In the genomic region with DNA sequence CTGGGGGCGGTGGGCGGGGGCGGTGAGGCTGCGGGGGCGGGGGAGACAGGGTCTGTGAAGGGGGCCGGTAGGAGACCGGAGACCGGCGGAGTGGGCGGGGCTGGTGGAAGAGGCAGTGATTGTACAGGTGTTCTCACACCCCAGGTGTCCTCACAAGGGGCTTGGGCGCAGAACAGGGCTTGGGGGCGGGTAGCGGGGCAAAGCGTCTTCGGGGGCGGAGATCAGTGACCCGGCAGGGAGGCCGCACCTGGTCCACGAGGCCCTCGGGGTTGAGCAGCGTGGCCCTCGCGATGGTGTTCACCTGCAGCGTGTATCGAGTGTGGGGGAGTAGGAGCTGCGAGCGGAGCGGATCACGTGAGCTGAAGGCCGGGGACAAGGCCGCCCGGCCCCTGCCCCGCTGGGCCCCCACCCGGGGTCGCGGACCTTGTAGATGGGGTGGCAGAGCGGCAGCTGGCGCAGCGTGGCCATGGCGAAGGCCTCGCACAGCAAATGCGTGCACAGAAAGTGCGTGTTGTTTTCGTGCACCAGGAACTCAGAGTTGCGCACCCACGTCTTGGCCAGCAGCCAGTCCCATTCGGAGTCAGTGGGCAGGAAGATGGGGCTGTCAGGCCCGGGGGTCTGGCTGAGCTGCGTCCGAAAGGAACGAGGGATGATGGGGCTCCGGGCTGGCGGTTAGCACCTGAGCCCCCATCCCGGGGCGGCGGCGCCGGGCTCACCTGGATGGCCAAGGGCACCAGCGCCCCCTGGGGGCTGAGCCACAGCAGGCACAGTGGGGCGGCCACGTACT, we compare ENCODE assay signal across 2 cellular contexts.
A peak's percentile ranks its signal among the peaks of the same experiment; 100 is the strongest.
TF ChIP-seq lines count a peak whose summit lies in the region.

No MANE protein-coding gene starts in this region.

TF ChIP-seq in Ishikawa, 13 proteins besides CTCF, POLR2A, EP300 and RAD21:
- TF ChIP-seq ZBTB7A (IDR thresholded peaks at IDR 0.05; ENCODE audit: low read depth) = peak; percentile 79
- no peak for TF ChIP-seq CEBPB (IDR thresholded peaks at IDR 0.05)
- no peak for TF ChIP-seq FOXM1 (IDR thresholded peaks at IDR 0.05; ENCODE audit: borderline replicate concordance, low read depth)
- TF ChIP-seq, protein P1, sequence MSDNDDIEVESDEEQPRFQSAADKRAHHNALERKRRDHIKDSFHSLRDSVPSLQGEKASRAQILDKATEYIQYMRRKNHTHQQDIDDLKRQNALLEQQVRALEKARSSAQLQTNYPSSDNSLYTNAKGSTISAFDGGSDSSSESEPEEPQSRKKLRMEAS (IDR thresholded peaks at IDR 0.05) = peak; percentile 75
- TF ChIP-seq, protein P2, sequence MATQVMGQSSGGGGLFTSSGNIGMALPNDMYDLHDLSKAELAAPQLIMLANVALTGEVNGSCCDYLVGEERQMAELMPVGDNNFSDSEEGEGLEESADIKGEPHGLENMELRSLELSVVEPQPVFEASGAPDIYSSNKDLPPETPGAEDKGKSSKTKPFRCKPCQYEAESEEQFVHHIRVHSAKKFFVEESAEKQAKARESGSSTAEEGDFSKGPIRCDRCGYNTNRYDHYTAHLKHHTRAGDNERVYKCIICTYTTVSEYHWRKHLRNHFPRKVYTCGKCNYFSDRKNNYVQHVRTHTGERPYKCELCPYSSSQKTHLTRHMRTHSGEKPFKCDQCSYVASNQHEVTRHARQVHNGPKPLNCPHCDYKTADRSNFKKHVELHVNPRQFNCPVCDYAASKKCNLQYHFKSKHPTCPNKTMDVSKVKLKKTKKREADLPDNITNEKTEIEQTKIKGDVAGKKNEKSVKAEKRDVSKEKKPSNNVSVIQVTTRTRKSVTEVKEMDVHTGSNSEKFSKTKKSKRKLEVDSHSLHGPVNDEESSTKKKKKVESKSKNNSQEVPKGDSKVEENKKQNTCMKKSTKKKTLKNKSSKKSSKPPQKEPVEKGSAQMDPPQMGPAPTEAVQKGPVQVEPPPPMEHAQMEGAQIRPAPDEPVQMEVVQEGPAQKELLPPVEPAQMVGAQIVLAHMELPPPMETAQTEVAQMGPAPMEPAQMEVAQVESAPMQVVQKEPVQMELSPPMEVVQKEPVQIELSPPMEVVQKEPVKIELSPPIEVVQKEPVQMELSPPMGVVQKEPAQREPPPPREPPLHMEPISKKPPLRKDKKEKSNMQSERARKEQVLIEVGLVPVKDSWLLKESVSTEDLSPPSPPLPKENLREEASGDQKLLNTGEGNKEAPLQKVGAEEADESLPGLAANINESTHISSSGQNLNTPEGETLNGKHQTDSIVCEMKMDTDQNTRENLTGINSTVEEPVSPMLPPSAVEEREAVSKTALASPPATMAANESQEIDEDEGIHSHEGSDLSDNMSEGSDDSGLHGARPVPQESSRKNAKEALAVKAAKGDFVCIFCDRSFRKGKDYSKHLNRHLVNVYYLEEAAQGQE (IDR thresholded peaks at IDR 0.05; ENCODE audit: low read depth) = no peak
- TF ChIP-seq NFIC (IDR thresholded peaks at IDR 0.05) = peak; percentile 66
- TF ChIP-seq YY1 (IDR thresholded peaks at IDR 0.05; ENCODE audit: low read depth) = no peak
- TF ChIP-seq, protein P3, sequence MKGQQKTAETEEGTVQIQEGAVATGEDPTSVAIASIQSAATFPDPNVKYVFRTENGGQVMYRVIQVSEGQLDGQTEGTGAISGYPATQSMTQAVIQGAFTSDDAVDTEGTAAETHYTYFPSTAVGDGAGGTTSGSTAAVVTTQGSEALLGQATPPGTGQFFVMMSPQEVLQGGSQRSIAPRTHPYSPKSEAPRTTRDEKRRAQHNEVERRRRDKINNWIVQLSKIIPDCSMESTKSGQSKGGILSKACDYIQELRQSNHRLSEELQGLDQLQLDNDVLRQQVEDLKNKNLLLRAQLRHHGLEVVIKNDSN (IDR thresholded peaks at IDR 0.05) = peak; percentile 90
- no peak for TF ChIP-seq EGR1 (IDR thresholded peaks at IDR 0.05)
- TF ChIP-seq TCF12 (IDR thresholded peaks at IDR 0.05; ENCODE audit: low read depth) = 0 out of 2 replicates have a peak, but pooled peaks have one; percentile 44
- no peak for TF ChIP-seq CREB1 (IDR thresholded peaks at IDR 0.05; ENCODE audit: low read depth)
- no peak for TF ChIP-seq TAF1 (IDR thresholded peaks at IDR 0.05; ENCODE audit: low read depth)
- TF ChIP-seq TEAD4 (IDR thresholded peaks at IDR 0.05) = no peak

TF ChIP-seq in HepG2, 621 proteins besides CTCF, POLR2A, EP300 and RAD21 (continues in another document):
- TF ChIP-seq ZNF749 (CRISPR knock-in tag; IDR thresholded peaks at IDR 0.05; ENCODE audit: borderline replicate concordance) (no peak), TP53 (CRISPR knock-in tag; conservative IDR thresholded peaks at IDR 0.05) (no peak), SRY (CRISPR knock-in tag; IDR thresholded peaks at IDR 0.05) (no peak), HNF4G (IDR thresholded peaks at IDR 0.05; ENCODE audit: borderline replicate concordance, low read depth, low read length) (no peak), HNF4G (CRISPR knock-in tag; IDR thresholded peaks at IDR 0.05; ENCODE audit: borderline replicate concordance, low read depth) (no peak; the same call in 1 of the 2 replicates), STAG1 (CRISPR knock-in tag; IDR thresholded peaks at IDR 0.05) (peak; percentile 69), NR2F2 (IDR thresholded peaks at IDR 0.05; ENCODE audit: borderline replicate concordance, low read depth) (no peak), RFXAP (CRISPR knock-in tag; IDR thresholded peaks at IDR 0.05; ENCODE audit: borderline replicate concordance) (0 out of 2 replicates have a peak, but pooled peaks have one; percentile 24), GATA4 (IDR thresholded peaks at IDR 0.05; ENCODE audit: borderline replicate concordance, low read depth) (no peak), SP4 (CRISPR knock-in tag; IDR thresholded peaks at IDR 0.05) (no peak), CEBPG (CRISPR knock-in tag; IDR thresholded peaks at IDR 0.05) (no peak), ZBTB21 (CRISPR knock-in tag; IDR thresholded peaks at IDR 0.05) (no peak), ZSCAN25 (CRISPR knock-in tag; IDR thresholded peaks at IDR 0.05) (no peak), ETV6 (CRISPR knock-in tag; conservative IDR thresholded peaks at IDR 0.05) (no peak), TCF7L2 (IDR thresholded peaks at IDR 0.05; ENCODE audit: low read depth, low read length) (no peak), TOPORS (CRISPR knock-in tag; IDR thresholded peaks at IDR 0.05) (no peak), HHEX (CRISPR knock-in tag; IDR thresholded peaks at IDR 0.05) (no peak), HNRNPH1 (optimal IDR thresholded peaks at IDR 0.05; ENCODE audit: low read depth, low read length) (no peak), KMT2B (CRISPR knock-in tag; IDR thresholded peaks at IDR 0.05) (no peak), ZZZ3 (CRISPR knock-in tag; IDR thresholded peaks at IDR 0.05; ENCODE audit: borderline replicate concordance) (no peak), EZH2 (conservative IDR thresholded peaks at IDR 0.05; ENCODE audit: low read depth, low read length) (no peak), KLF15 (CRISPR knock-in tag; IDR thresholded peaks at IDR 0.05; ENCODE audit: borderline replicate concordance) (no peak), ZNF790 (CRISPR knock-in tag; IDR thresholded peaks at IDR 0.05; ENCODE audit: borderline replicate concordance) (no peak), STAT5B (CRISPR knock-in tag; IDR thresholded peaks at IDR 0.05) (no peak), GABPB1 (CRISPR knock-in tag; IDR thresholded peaks at IDR 0.05) (peak; percentile 49; the same call in 1 of the 2 replicates), ZNF709 (CRISPR knock-in tag; IDR thresholded peaks at IDR 0.05) (no peak), AGO1 (IDR thresholded peaks at IDR 0.05; ENCODE audit: low read depth, low read length, poor library complexity, severe bottlenecking) (peak; percentile 41), ZNF256 (CRISPR knock-in tag; conservative IDR thresholded peaks at IDR 0.05) (no peak), HDAC6 (IDR thresholded peaks at IDR 0.05; ENCODE audit: low read depth, low read length) (no peak), TEAD3 (CRISPR knock-in tag; optimal IDR thresholded peaks at IDR 0.05; ENCODE audit: borderline replicate concordance) (no peak), SMAD3 (CRISPR knock-in tag; IDR thresholded peaks at IDR 0.05) (no peak)
- TF ChIP-seq, protein P4, sequence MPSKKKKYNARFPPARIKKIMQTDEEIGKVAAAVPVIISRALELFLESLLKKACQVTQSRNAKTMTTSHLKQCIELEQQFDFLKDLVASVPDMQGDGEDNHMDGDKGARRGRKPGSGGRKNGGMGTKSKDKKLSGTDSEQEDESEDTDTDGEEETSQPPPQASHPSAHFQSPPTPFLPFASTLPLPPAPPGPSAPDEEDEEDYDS (CRISPR knock-in tag; IDR thresholded peaks at IDR 0.05) = no peak
- TF ChIP-seq, protein P5, sequence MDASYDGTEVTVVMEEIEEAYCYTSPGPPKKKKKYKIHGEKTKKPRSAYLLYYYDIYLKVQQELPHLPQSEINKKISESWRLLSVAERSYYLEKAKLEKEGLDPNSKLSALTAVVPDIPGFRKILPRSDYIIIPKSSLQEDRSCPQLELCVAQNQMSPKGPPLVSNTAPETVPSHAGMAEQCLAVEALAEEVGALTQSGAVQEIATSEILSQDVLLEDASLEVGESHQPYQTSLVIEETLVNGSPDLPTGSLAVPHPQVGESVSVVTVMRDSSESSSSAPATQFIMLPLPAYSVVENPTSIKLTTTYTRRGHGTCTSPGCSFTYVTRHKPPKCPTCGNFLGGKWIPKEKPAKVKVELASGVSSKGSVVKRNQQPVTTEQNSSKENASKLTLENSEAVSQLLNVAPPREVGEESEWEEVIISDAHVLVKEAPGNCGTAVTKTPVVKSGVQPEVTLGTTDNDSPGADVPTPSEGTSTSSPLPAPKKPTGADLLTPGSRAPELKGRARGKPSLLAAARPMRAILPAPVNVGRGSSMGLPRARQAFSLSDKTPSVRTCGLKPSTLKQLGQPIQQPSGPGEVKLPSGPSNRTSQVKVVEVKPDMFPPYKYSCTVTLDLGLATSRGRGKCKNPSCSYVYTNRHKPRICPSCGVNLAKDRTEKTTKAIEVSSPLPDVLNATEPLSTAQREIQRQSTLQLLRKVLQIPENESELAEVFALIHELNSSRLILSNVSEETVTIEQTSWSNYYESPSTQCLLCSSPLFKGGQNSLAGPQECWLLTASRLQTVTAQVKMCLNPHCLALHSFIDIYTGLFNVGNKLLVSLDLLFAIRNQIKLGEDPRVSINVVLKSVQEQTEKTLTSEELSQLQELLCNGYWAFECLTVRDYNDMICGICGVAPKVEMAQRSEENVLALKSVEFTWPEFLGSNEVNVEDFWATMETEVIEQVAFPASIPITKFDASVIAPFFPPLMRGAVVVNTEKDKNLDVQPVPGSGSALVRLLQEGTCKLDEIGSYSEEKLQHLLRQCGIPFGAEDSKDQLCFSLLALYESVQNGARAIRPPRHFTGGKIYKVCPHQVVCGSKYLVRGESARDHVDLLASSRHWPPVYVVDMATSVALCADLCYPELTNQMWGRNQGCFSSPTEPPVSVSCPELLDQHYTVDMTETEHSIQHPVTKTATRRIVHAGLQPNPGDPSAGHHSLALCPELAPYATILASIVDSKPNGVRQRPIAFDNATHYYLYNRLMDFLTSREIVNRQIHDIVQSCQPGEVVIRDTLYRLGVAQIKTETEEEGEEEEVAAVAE (CRISPR knock-in tag; IDR thresholded peaks at IDR 0.05; ENCODE audit: borderline replicate concordance) = no peak
- TF ChIP-seq, protein P6, sequence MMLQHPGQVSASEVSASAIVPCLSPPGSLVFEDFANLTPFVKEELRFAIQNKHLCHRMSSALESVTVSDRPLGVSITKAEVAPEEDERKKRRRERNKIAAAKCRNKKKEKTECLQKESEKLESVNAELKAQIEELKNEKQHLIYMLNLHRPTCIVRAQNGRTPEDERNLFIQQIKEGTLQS (CRISPR knock-in tag; IDR thresholded peaks at IDR 0.05) = no peak
- TF ChIP-seq, protein P7, sequence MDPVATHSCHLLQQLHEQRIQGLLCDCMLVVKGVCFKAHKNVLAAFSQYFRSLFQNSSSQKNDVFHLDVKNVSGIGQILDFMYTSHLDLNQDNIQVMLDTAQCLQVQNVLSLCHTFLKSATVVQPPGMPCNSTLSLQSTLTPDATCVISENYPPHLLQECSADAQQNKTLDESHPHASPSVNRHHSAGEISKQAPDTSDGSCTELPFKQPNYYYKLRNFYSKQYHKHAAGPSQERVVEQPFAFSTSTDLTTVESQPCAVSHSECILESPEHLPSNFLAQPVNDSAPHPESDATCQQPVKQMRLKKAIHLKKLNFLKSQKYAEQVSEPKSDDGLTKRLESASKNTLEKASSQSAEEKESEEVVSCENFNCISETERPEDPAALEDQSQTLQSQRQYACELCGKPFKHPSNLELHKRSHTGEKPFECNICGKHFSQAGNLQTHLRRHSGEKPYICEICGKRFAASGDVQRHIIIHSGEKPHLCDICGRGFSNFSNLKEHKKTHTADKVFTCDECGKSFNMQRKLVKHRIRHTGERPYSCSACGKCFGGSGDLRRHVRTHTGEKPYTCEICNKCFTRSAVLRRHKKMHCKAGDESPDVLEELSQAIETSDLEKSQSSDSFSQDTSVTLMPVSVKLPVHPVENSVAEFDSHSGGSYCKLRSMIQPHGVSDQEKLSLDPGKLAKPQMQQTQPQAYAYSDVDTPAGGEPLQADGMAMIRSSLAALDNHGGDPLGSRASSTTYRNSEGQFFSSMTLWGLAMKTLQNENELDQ (CRISPR knock-in tag; IDR thresholded peaks at IDR 0.05; ENCODE audit: borderline replicate concordance) = no peak
- TF ChIP-seq, protein P8, sequence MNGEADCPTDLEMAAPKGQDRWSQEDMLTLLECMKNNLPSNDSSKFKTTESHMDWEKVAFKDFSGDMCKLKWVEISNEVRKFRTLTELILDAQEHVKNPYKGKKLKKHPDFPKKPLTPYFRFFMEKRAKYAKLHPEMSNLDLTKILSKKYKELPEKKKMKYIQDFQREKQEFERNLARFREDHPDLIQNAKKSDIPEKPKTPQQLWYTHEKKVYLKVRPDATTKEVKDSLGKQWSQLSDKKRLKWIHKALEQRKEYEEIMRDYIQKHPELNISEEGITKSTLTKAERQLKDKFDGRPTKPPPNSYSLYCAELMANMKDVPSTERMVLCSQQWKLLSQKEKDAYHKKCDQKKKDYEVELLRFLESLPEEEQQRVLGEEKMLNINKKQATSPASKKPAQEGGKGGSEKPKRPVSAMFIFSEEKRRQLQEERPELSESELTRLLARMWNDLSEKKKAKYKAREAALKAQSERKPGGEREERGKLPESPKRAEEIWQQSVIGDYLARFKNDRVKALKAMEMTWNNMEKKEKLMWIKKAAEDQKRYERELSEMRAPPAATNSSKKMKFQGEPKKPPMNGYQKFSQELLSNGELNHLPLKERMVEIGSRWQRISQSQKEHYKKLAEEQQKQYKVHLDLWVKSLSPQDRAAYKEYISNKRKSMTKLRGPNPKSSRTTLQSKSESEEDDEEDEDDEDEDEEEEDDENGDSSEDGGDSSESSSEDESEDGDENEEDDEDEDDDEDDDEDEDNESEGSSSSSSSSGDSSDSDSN (CRISPR knock-in tag; IDR thresholded peaks at IDR 0.05) = peak; percentile 29; the same call in 1 of the 2 replicates
- TF ChIP-seq, protein P1 (IDR thresholded peaks at IDR 0.05) = no peak
- TF ChIP-seq, protein P9, sequence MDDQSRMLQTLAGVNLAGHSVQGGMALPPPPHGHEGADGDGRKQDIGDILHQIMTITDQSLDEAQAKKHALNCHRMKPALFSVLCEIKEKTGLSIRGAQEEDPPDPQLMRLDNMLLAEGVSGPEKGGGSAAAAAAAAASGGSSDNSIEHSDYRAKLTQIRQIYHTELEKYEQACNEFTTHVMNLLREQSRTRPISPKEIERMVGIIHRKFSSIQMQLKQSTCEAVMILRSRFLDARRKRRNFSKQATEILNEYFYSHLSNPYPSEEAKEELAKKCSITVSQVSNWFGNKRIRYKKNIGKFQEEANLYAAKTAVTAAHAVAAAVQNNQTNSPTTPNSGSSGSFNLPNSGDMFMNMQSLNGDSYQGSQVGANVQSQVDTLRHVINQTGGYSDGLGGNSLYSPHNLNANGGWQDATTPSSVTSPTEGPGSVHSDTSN (CRISPR knock-in tag; IDR thresholded peaks at IDR 0.05; ENCODE audit: borderline replicate concordance) = no peak
